ENCODE assay signal across 25 cellular contexts in genomic region chr7:30584970-30585369, GRCh38.
"Had no signal": no experiment of that assay in that cellular context is flagged by ENCODE, and none has a peak within 500 bp of the region (broad histone marks: within the 10 kb centered on the region; RNA-seq: fewer than 3 reads in every experiment).

No MANE protein-coding gene starts in this region.

- H3K9me3 ChIP-seq: ovary, sigmoid colon, tibial artery had no signal

- DNase-seq: activated B cell treated with CpG ODN at 0.5 μM for 24 hours; activated CD4-positive, alpha-beta T cell treated with anti-CD3 and anti-CD28 coated beads for 36 hours; activated CD4-positive, alpha-beta T cell treated with anti-CD3 and anti-CD28 coated beads, Interleukin-2, amount 50 U/mL, for 48 hours; activated CD8-positive, alpha-beta memory T cell treated with anti-CD3 and anti-CD28 coated beads, Interleukin-2, amount 50 U/mL, for 4 hours; activated effector memory CD4-positive, alpha-beta T cell treated with anti-CD3 and anti-CD28 coated beads, Interleukin-2, amount 50 U/mL, for 16 hours; activated naive CD4-positive, alpha-beta T cell treated with anti-CD3 and anti-CD28 coated beads, Interleukin-2, amount 50 U/mL, for 16 hours; activated T-cell treated with anti-CD3 and anti-CD28 coated beads, Interleukin-2, amount 50 U/mL, for 1 hour; amniotic stem cell; brain microvascular endothelial cell; caudate nucleus; cortex of kidney; effector memory CD8-positive, alpha-beta T cell; foreskin fibroblast; islet precursor cell; midbrain; naive thymus-derived CD4-positive, alpha-beta T cell; ovary; sigmoid colon; small intestine; stimulated activated CD4-positive, alpha-beta T cell treated with anti-CD3 and anti-CD28 coated beads, Interleukin-4, amount 100 ng/mL, for 24 hours; stimulated activated naive CD8-positive, alpha-beta T cell treated with anti-CD3 and anti-CD28 coated beads, Interleukin-15, amount 100 ng/mL, for 72 hours; substantia nigra; T-helper 2 cell; tibial artery had no signal

- H3K36me3 ChIP-seq: ovary had no signal

- ATAC-seq: activated CD4-positive, alpha-beta T cell treated with anti-CD3 and anti-CD28 coated beads for 36 hours; effector memory CD8-positive, alpha-beta T cell; naive thymus-derived CD4-positive, alpha-beta T cell; stimulated activated memory B cell treated with anti-CD40 and anti-IgM and Interleukin-4, amounts not matched to agents 10 μg/mL and 1 μg/mL and 100 μg/mL, for 72 hours; stimulated activated naive CD8-positive, alpha-beta T cell treated with anti-CD3 and anti-CD28 coated beads, Interleukin-15, amount 100 ng/mL, for 72 hours had no signal

- H3K27ac ChIP-seq: brain microvascular endothelial cell, ovary, sigmoid colon, tibial artery had no signal

- H3K27me3 ChIP-seq: brain microvascular endothelial cell, ovary, sigmoid colon, tibial artery had no signal

- H3K4me3 ChIP-seq: ovary, sigmoid colon, tibial artery had no signal

- H3K4me1 ChIP-seq: sigmoid colon, tibial artery had no signal
